Comparison of ENCODE assay signal across 16 cellular contexts in the genomic region with DNA sequence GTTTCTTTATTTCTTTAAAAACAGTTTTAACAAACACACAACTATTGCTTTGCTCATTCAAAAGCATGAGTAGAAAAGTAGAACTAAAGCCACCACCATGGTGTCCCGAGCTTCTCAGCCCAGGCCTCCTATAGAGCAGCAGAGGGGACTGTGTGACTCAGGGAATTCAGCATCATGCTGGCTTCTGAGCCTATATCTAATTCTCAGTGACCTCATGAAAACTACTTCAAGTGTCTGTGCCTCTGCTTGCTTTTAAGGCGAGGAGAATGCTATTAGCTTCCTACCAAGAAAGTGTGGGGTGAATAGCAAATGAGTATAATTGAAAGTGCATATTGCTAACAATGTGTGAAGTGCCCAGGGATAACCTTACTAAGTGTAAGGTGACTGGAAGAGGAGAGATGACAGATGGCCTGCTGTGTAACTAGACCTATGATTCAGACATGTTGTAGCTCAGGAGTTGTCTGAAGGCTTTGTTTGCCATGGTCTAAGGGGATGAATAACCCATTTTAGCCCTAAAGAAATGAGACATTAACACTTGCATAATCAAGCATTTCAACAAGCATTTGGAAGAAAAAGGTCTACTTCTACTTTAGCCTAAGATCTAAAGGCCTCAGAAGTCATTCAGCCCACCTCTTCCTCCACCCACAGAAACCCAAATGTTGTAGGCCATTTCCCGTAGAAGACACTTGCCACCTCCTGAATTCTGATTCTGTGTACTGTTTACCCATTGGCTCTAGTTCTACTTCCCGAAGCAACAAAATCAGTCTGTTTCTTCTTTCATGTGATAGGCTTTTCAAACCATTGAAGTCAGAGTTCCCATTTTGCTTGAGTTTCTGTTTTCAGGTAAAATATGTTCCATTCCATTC.
A peak's percentile ranks its signal among the peaks of the same experiment; 100 is the strongest.
DNase-seq lines count a peak whose midpoint lies in the region; ATAC-seq and TF ChIP-seq lines count a peak whose summit lies in the region.
"Had no signal": no experiment of that assay in that cellular context is flagged by ENCODE, and none has a peak within 500 bp of the region (broad histone marks: within the 10 kb centered on the region; RNA-seq: fewer than 3 reads in every experiment).

No MANE protein-coding gene starts in this region.

- intact Hi-C loops in activated CD4-positive, alpha-beta T cell treated with anti-CD3 and anti-CD28 coated beads, Interleukin-2, amount 10 ng/mL, durations not matched to agents 24 days and 14 days (cut with micrococcal nuclease): loop anchor here (5.0 kb wide), 2 partner anchors 34 to 81 kb away; no protein-coding TSS in a partner anchor
- intact Hi-C loops in activated CD8-positive, alpha-beta T cell treated with anti-CD3 and anti-CD28 coated beads for 36 hours (cut with micrococcal nuclease): no loop called here

- no peaks in the 10 kb centered on the region for H3K79me2 ChIP-seq in DND-41 (ENCODE audit: insufficient read depth, low read length)
- H3K79me2 ChIP-seq: hepatocyte had no signal

- H3K9me3 Mint-ChIP-seq in activated CD4-positive, alpha-beta T cell treated with anti-CD3 and anti-CD28 coated beads, Interleukin-2, amount 10 ng/mL, durations not matched to agents 24 days and 14 days: no peaks in the 10 kb centered on the region
- peaks cover 2% of the 10 kb centered on the region for H3K9me3 Mint-ChIP-seq in activated CD8-positive, alpha-beta T cell treated with anti-CD3 and anti-CD28 coated beads for 36 hours
- H3K9me3 Mint-ChIP-seq in naive thymus-derived CD8-positive, alpha-beta T cell: peaks cover 0 to 3% (median 0%) of the 10 kb centered on the region in 9 donors
- H3K9me3 Mint-ChIP-seq: memory B cell, nephron had no signal

- no peaks in the 10 kb centered on the region for H4K20me1 ChIP-seq in DND-41 (ENCODE audit: insufficient read depth, low read length)

- H3K4me1 ChIP-seq in DND-41 (ENCODE audit: insufficient read depth, low read length): no peaks in the 10 kb centered on the region

- DNase-seq in activated CD4-positive, alpha-beta T cell treated with anti-CD3 and anti-CD28 coated beads, Interleukin-2, amount 10 ng/mL, durations not matched to agents 24 days and 14 days: no peak
- no peak for DNase-seq in activated CD4-positive, alpha-beta T cell treated with anti-CD3 and anti-CD28 coated beads for 4 hours
- DNase-seq in DND-41 (no peak), RWPE1 (ENCODE audit: low spot score) (no peak), NCI-H774 (lab: John Stamatoyannopoulos, UW) (no peak)
- DNase-seq in activated CD8-positive, alpha-beta T cell treated with anti-CD3 and anti-CD28 coated beads for 36 hours: peak; percentile 37
- DNase-seq in naive thymus-derived CD8-positive, alpha-beta T cell: peak in 2 of 10 donors; percentile 17 to 19
- DNase-seq: anterior cingulate cortex, EL, NCI-H345, SHP77 treated with DMSO at 0.1 percent for 48 hours had no signal

- H3K9me3 ChIP-seq in DND-41 (ENCODE audit: insufficient read depth, low read length, severe bottlenecking): no peaks in the 10 kb centered on the region

- H3K36me3 ChIP-seq in DND-41 (ENCODE audit: insufficient read depth, low read length): no peaks in the 10 kb centered on the region

- TF ChIP-seq CTCF in DND-41 (IDR thresholded peaks at IDR 0.05; ENCODE audit: borderline replicate concordance, extremely low read depth, low read length, poor library complexity, severe bottlenecking): no peak
- TF ChIP-seq CTCF in activated CD8-positive, alpha-beta T cell treated with anti-CD3 and anti-CD28 coated beads for 36 hours (IDR thresholded peaks at IDR 0.05): no peak
- no peak for TF ChIP-seq CTCF in RWPE1 (conservative IDR thresholded peaks at IDR 0.05; ENCODE audit: low read depth)

- no peak overlapping the region for H3K4me2 ChIP-seq in DND-41 (ENCODE audit: insufficient read depth, low read length)
- H3K4me2 ChIP-seq: hepatocyte had no signal

- 0 out of 2 replicates have a peak overlapping the region, but pooled peaks have one; percentile 0 for H2AFZ ChIP-seq in DND-41 (ENCODE audit: low read depth, low read length)
- H2AFZ ChIP-seq: hepatocyte had no signal

- POLR2A ChIA-PET in activated CD8-positive, alpha-beta T cell treated with anti-CD3 and anti-CD28 coated beads for 36 hours (lab: Charles Lee): no interaction called here
- POLR2A ChIA-PET in naive thymus-derived CD8-positive, alpha-beta T cell (lab: Charles Lee): interaction anchor here (0.9 kb wide), 1 partner anchor 91 kb away, joined by 3 read pairs; no protein-coding TSS in a partner anchor
- POLR2A ChIA-PET in RWPE1 (lab: Yijun Ruan, JAX; ENCODE audit: low non-redundant PET): no interaction called here

- ATAC-seq in DND-41 (ENCODE audit: insufficient read depth, low read depth) (no peak), HG02623 (IDR thresholded peaks at IDR 0.05; ENCODE audit: unreplicated experiment) (no peak)
- peak; percentile 90 for ATAC-seq in activated CD8-positive, alpha-beta T cell treated with anti-CD3 and anti-CD28 coated beads for 36 hours
- peak in 1 of 2 donors; percentile 62 for ATAC-seq in naive thymus-derived CD8-positive, alpha-beta T cell
- ATAC-seq: HCT116 had no signal

- H3K36me3 Mint-ChIP-seq in activated CD4-positive, alpha-beta T cell treated with anti-CD3 and anti-CD28 coated beads, Interleukin-2, amount 10 ng/mL, durations not matched to agents 24 days and 14 days (ENCODE audit: low read depth): no peaks in the 10 kb centered on the region
- H3K36me3 Mint-ChIP-seq in activated CD8-positive, alpha-beta T cell treated with anti-CD3 and anti-CD28 coated beads for 36 hours (ENCODE audit: low read depth): peaks cover 1% of the 10 kb centered on the region
- peaks cover 0 to 5% (median 0%) of the 10 kb centered on the region in 3 donors for H3K36me3 Mint-ChIP-seq in naive thymus-derived CD8-positive, alpha-beta T cell
- H3K36me3 Mint-ChIP-seq: memory B cell had no signal

- H3K27ac ChIP-seq in DND-41 (ENCODE audit: low read length) (no peak overlapping the region), RWPE1 (no peak overlapping the region)
- H3K27ac ChIP-seq: hepatocyte had no signal

- no peak overlapping the region for H3K9ac ChIP-seq in DND-41 (ENCODE audit: low read depth, low read length)

- peaks cover 35% of the 10 kb centered on the region for H3K4me1 Mint-ChIP-seq in activated CD4-positive, alpha-beta T cell treated with anti-CD3 and anti-CD28 coated beads, Interleukin-2, amount 10 ng/mL, durations not matched to agents 24 days and 14 days
- peaks cover 25% of the 10 kb centered on the region for H3K4me1 Mint-ChIP-seq in activated CD8-positive, alpha-beta T cell treated with anti-CD3 and anti-CD28 coated beads for 36 hours (ENCODE audit: low read depth)
- H3K4me1 Mint-ChIP-seq in naive thymus-derived CD8-positive, alpha-beta T cell: peaks cover 10 to 36% (median 16%) of the 10 kb centered on the region in 4 donors
- H3K4me1 Mint-ChIP-seq: memory B cell, nephron had no signal

- CTCF ChIA-PET in activated CD8-positive, alpha-beta T cell treated with anti-CD3 and anti-CD28 coated beads for 36 hours (lab: Charles Lee): interaction anchor here (0.7 to 1.9 kb wide), 4 partner anchors 12 to 566 kb away, joined by 3 to 8 read pairs (median 4); no protein-coding TSS in a partner anchor
- CTCF ChIA-PET in RWPE1 (lab: Yijun Ruan, JAX): no interaction called here

- peak overlapping the region; percentile 32 for H3K4me3 Mint-ChIP-seq in activated CD4-positive, alpha-beta T cell treated with anti-CD3 and anti-CD28 coated beads, Interleukin-2, amount 10 ng/mL, durations not matched to agents 24 days and 14 days
- no peak overlapping the region for H3K4me3 Mint-ChIP-seq in activated CD8-positive, alpha-beta T cell treated with anti-CD3 and anti-CD28 coated beads for 36 hours
- H3K4me3 Mint-ChIP-seq in naive thymus-derived CD8-positive, alpha-beta T cell: peak overlapping the region in 4 of 10 donors; percentile 15 to 30 (median 23)
- H3K4me3 Mint-ChIP-seq: memory B cell, nephron had no signal

- H3K4me3 ChIP-seq in DND-41 (ENCODE audit: low read depth in 1 of 2, low read length in 2 of 2): no peak overlapping the region
- H3K4me3 ChIP-seq: hepatocyte had no signal

- H3K27me3 ChIP-seq in DND-41 (ENCODE audit: insufficient read depth, low read length, poor library complexity): no peaks in the 10 kb centered on the region
- H3K27me3 ChIP-seq: hepatocyte had no signal

- peak overlapping the region; percentile 88 for H3K27ac Mint-ChIP-seq in activated CD4-positive, alpha-beta T cell treated with anti-CD3 and anti-CD28 coated beads, Interleukin-2, amount 10 ng/mL, durations not matched to agents 24 days and 14 days
- H3K27ac Mint-ChIP-seq in activated CD8-positive, alpha-beta T cell treated with anti-CD3 and anti-CD28 coated beads for 36 hours: peak overlapping the region; percentile 89
- H3K27ac Mint-ChIP-seq in naive thymus-derived CD8-positive, alpha-beta T cell: peak overlapping the region; percentile 15 to 88 (median 64)
- H3K27ac Mint-ChIP-seq: memory B cell, nephron had no signal

- no peaks in the 10 kb centered on the region for H3K27me3 Mint-ChIP-seq in activated CD4-positive, alpha-beta T cell treated with anti-CD3 and anti-CD28 coated beads, Interleukin-2, amount 10 ng/mL, durations not matched to agents 24 days and 14 days
- H3K27me3 Mint-ChIP-seq in activated CD8-positive, alpha-beta T cell treated with anti-CD3 and anti-CD28 coated beads for 36 hours: no peaks in the 10 kb centered on the region
- no peaks in the 10 kb centered on the region for H3K27me3 Mint-ChIP-seq in naive thymus-derived CD8-positive, alpha-beta T cell
